In the genomic region with DNA sequence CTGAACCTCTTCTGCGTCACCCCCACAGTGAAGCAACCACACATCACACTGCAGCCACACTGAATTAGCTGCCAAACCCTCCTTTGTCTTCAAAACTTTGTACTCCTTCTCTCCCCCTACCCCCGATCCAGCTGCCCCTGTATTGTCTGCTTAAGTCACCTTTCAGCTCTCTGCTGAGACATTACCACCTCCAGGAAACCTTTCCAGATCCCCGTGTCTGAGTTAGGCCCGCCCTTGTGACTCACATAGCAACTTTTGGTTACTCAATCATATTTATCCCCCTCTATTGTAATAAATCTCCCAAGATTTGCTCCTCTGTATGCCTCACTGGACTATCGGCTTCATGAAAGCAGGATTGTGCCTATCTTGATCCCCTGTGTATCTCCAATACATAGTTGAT, we compare ENCODE assay signal across 1 cellular context.
TF ChIP-seq lines count a peak whose summit lies in the region.

No MANE protein-coding gene starts in this region.

TF ChIP-seq in GM23338, 12 proteins besides CTCF, POLR2A, EP300 and RAD21 (continued from another document):
- TF ChIP-seq CREB1 (CRISPR knock-in tag; IDR thresholded peaks at IDR 0.05; ENCODE audit: low read depth): no peak
- TF ChIP-seq EZH2phosphoT487 (IDR thresholded peaks at IDR 0.05; ENCODE audit: unreplicated experiment): no peak
- TF ChIP-seq, protein P1, sequence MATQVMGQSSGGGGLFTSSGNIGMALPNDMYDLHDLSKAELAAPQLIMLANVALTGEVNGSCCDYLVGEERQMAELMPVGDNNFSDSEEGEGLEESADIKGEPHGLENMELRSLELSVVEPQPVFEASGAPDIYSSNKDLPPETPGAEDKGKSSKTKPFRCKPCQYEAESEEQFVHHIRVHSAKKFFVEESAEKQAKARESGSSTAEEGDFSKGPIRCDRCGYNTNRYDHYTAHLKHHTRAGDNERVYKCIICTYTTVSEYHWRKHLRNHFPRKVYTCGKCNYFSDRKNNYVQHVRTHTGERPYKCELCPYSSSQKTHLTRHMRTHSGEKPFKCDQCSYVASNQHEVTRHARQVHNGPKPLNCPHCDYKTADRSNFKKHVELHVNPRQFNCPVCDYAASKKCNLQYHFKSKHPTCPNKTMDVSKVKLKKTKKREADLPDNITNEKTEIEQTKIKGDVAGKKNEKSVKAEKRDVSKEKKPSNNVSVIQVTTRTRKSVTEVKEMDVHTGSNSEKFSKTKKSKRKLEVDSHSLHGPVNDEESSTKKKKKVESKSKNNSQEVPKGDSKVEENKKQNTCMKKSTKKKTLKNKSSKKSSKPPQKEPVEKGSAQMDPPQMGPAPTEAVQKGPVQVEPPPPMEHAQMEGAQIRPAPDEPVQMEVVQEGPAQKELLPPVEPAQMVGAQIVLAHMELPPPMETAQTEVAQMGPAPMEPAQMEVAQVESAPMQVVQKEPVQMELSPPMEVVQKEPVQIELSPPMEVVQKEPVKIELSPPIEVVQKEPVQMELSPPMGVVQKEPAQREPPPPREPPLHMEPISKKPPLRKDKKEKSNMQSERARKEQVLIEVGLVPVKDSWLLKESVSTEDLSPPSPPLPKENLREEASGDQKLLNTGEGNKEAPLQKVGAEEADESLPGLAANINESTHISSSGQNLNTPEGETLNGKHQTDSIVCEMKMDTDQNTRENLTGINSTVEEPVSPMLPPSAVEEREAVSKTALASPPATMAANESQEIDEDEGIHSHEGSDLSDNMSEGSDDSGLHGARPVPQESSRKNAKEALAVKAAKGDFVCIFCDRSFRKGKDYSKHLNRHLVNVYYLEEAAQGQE (IDR thresholded peaks at IDR 0.05; ENCODE audit: unreplicated experiment): no peak
- no peak for TF ChIP-seq EZH2 (IDR thresholded peaks at IDR 0.05; ENCODE audit: low read depth, unreplicated experiment)
- TF ChIP-seq STAT1 (IDR thresholded peaks at IDR 0.05; ENCODE audit: unreplicated experiment): no peak
- TF ChIP-seq POLR2AphosphoS5 (IDR thresholded peaks at IDR 0.05; ENCODE audit: low read depth): no peak
